ENCODE assay signal across 1 cellular context in genomic region chr11:33110083-33110482, GRCh38.
TF ChIP-seq lines count a peak whose summit lies in the region.

No MANE protein-coding gene starts in this region.

TF ChIP-seq in IMR-90, 13 proteins besides CTCF, POLR2A, EP300 and RAD21:
- TF ChIP-seq MAZ (IDR thresholded peaks at IDR 0.05; ENCODE audit: borderline replicate concordance, low read depth, low read length): no peak
- TF ChIP-seq MXI1 (IDR thresholded peaks at IDR 0.05; ENCODE audit: borderline replicate concordance, low read depth, low read length): no peak
- no peak for TF ChIP-seq USF2 (IDR thresholded peaks at IDR 0.05; ENCODE audit: low read depth, low read length)
- TF ChIP-seq NFE2L2 (IDR thresholded peaks at IDR 0.05; ENCODE audit: low read depth, low read length): no peak
- no peak for TF ChIP-seq CHD1 (IDR thresholded peaks at IDR 0.05; ENCODE audit: low read depth, low read length)
- TF ChIP-seq CEBPB (IDR thresholded peaks at IDR 0.05; ENCODE audit: low read depth, low read length): no peak
- no peak for TF ChIP-seq RFX5 (IDR thresholded peaks at IDR 0.05; ENCODE audit: low read depth, low read length)
- no peak for TF ChIP-seq MAFK (IDR thresholded peaks at IDR 0.05; ENCODE audit: low read depth, low read length)
- no peak for TF ChIP-seq FOS (IDR thresholded peaks at IDR 0.05; ENCODE audit: low read depth, low read length)
- TF ChIP-seq ELK1 (IDR thresholded peaks at IDR 0.05; ENCODE audit: borderline replicate concordance, low read depth, low read length): no peak
TF ChIP-seq in IMR-90: peak in this region for 0.
